In genomic region chr4:3054169-3054759, GRCh38 we compare ENCODE assay signal across 37 cellular contexts. TPM values are rescaled to one million over a fixed set of nuclear protein-coding genes. Genes with fewer than 3 reads are reported as not detected.
"Had no signal": no experiment of that assay in that cellular context is flagged by ENCODE, and none has a peak within 500 bp of the region (broad histone marks: within the 10 kb centered on the region; RNA-seq: fewer than 3 reads in every experiment).

No MANE protein-coding gene starts in this region.

- H3K4me3 Mint-ChIP-seq: activated B cell treated with CpG ODN at 0.5 μM for 24 hours; activated CD4-positive, alpha-beta memory T cell treated with anti-CD3 and anti-CD28 coated beads for 36 hours; activated naive CD4-positive, alpha-beta T cell treated with anti-CD3 and anti-CD28 coated beads for 36 hours; activated T-cell treated with anti-CD3 and anti-CD28 coated beads, Interleukin-2, amount 50 U/mL, for 4 hours; activated T-helper 1 cell treated with anti-CD3 and anti-CD28 coated beads, Interleukin-12 subunit alpha, Interleukin-12 subunit beta, Interleukin-2, Interleukin-4 antibody, amounts not matched to agents 30 ng/mL and 10 ng/mL and 1 ng/mL, durations not matched to agents 14 hours and 24 hours and 36 hours had no signal

- H3K36me3 ChIP-seq: adrenal gland, breast epithelium, MG63 had no signal

- H2AFZ ChIP-seq: PC-9 had no signal

- H3K4me1 ChIP-seq: adrenal gland, body of pancreas, breast epithelium had no signal

- H3K27ac ChIP-seq: adrenal gland, body of pancreas, breast epithelium, PC-9, RWPE1, VCaP had no signal

- DNase-seq: activated B cell treated with CpG ODN at 0.5 μM for 24 hours; activated CD4-positive, alpha-beta memory T cell treated with anti-CD3 and anti-CD28 coated beads for 36 hours; activated CD4-positive, alpha-beta T cell treated with anti-CD3 and anti-CD28 coated beads for 4 hours; activated CD4-positive, alpha-beta T cell treated with anti-CD3 and anti-CD28 coated beads, Interleukin-2, amount 50 U/mL, for 1 hour; activated CD4-positive, CD25-positive, alpha-beta regulatory T cell treated with anti-CD3 and anti-CD28 coated beads, Interleukin-2, amount 50 U/mL, for 72 hours; activated CD8-positive, alpha-beta memory T cell treated with anti-CD3 and anti-CD28 coated beads, Interleukin-2, amount 50 U/mL, for 4 hours; activated gamma-delta T cell treated with Interleukin-2 at 50 U/mL for 16 hours; activated naive CD4-positive, alpha-beta T cell treated with anti-CD3 and anti-CD28 coated beads for 36 hours; activated T-cell treated with anti-CD3 and anti-CD28 coated beads for 4 hours; activated T-cell treated with anti-CD3 and anti-CD28 coated beads, Interleukin-2, amount 50 U/mL, for 4 hours; adrenal gland; body of pancreas; Karpas-422; MG63; NCI-H1048; NCI-H1436 treated with DMSO at 0.1 percent for 48 hours; NCI-H1694 treated with DMSO at 0.1 percent for 48 hours; NCI-H2029; NCI-H2171 treated with DMSO at 0.1 percent for 48 hours; NCI-H2227 treated with DMSO at 0.1 percent for 48 hours; NCI-H446 treated with DMSO at 0.1 percent for 48 hours; NCI-H524 treated with DMSO at 0.1 percent for 48 hours; PC-9; SIG-M5; T-helper 1 cell; T-helper 2 cell; T-helper 9 cell had no signal

- H3K27me3 ChIP-seq: adrenal gland, body of pancreas, breast epithelium, MG63 had no signal

- H3K4me3 ChIP-seq: adrenal gland, body of pancreas, breast epithelium, MG63, PC-9 had no signal

- H3K27ac Mint-ChIP-seq: activated B cell treated with CpG ODN at 0.5 μM for 24 hours; activated CD4-positive, alpha-beta memory T cell treated with anti-CD3 and anti-CD28 coated beads for 36 hours; activated naive CD4-positive, alpha-beta T cell treated with anti-CD3 and anti-CD28 coated beads for 36 hours; activated naive CD4-positive, alpha-beta T cell treated with anti-CD3 and anti-CD28 coated beads, Interleukin-2, amount 50 U/mL, for 72 hours; activated T-helper 1 cell treated with anti-CD3 and anti-CD28 coated beads, Interleukin-12 subunit alpha, Interleukin-12 subunit beta, Interleukin-2, Interleukin-4 antibody, amounts not matched to agents 30 ng/mL and 10 ng/mL and 1 ng/mL, durations not matched to agents 14 hours and 24 hours and 36 hours had no signal

- ATAC-seq: activated naive CD4-positive, alpha-beta T cell treated with anti-CD3 and anti-CD28 coated beads, Interleukin-2, amount 50 U/mL, for 72 hours; activated T-cell treated with anti-CD3 and anti-CD28 coated beads, Interleukin-2, amount 50 U/mL, for 4 hours; body of pancreas; Right ventricle myocardium inferior; SK-N-SH treated with all-trans-retinoic acid at 6 μM for 48 hours had no signal

- H3K27me3 Mint-ChIP-seq: activated B cell treated with CpG ODN at 0.5 μM for 24 hours; activated CD4-positive, alpha-beta memory T cell treated with anti-CD3 and anti-CD28 coated beads for 36 hours had no signal

- H3K9me3 ChIP-seq: adrenal gland, body of pancreas, breast epithelium had no signal

- H3K4me2 ChIP-seq: PC-9 had no signal

RNA-seq across cellular contexts. Expression of gene HTT-AS, which starts 20.1 kb away (rescaled TPM):
- total RNA-seq: activated B cell treated with CpG ODN at 0.5 μM for 24 hours; activated CD4-positive, alpha-beta memory T cell treated with anti-CD3 and anti-CD28 coated beads for 36 hours; activated naive CD4-positive, alpha-beta T cell treated with anti-CD3 and anti-CD28 coated beads for 36 hours; activated naive CD4-positive, alpha-beta T cell treated with anti-CD3 and anti-CD28 coated beads, Interleukin-2, amount 50 U/mL, for 72 hours; activated T-cell treated with anti-CD3 and anti-CD28 coated beads, Interleukin-2, amount 50 U/mL, for 4 hours; activated T-helper 1 cell treated with anti-CD3 and anti-CD28 coated beads, Interleukin-12 subunit alpha, Interleukin-12 subunit beta, Interleukin-2, Interleukin-4 antibody, amounts not matched to agents 30 ng/mL and 10 ng/mL and 1 ng/mL, durations not matched to agents 14 hours and 24 hours and 36 hours; adrenal gland; astrocyte; body of pancreas; breast epithelium; cardiac septum; PC-9; Right ventricle myocardium inferior; SK-MEL-5 had no signal
- polyA plus RNA-seq: adrenal gland had no signal
